1 cellular context compared by ENCODE assay signal in the genomic region with DNA sequence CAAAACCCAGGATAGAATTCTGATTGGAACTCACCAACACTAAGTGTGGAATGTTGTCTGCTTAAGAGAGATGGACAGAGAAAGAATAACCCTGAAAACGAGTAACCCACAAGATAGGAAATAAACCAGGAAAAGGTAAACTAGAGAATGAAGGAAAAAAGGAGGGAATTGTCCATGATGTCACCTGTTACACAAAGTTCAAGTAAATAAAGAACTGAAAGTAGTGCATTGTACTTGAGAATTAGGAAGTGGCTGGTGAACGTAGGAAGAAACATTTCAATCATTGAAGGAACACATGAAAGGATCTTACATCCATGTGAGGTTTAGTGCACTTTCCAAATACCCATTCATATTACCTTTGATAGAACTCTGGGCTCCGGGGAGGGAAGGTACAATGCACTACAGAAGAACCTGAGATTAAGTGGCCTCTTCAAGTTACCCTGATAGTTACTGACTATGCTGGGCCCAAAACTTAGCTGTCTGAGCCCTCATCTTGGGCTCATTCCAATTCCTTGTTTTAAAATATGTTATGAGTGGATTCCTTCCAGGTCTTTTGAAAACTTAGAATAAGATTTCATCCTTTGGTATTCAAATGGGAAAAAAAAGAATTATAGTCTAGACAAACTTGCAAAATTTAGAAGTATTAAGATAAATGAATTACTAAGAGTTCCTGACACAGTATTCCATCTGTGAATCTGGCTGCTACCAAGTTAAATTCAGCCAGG.
TF ChIP-seq lines count a peak whose summit lies in the region.

No MANE protein-coding gene starts in this region.

TF ChIP-seq in liver, 16 proteins besides CTCF, POLR2A, EP300 and RAD21:
- TF ChIP-seq JUND (IDR thresholded peaks at IDR 0.05): peak; percentile 28 to 44
- TF ChIP-seq, protein P1, sequence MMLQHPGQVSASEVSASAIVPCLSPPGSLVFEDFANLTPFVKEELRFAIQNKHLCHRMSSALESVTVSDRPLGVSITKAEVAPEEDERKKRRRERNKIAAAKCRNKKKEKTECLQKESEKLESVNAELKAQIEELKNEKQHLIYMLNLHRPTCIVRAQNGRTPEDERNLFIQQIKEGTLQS (IDR thresholded peaks at IDR 0.05): no peak
- TF ChIP-seq FOXA2 (IDR thresholded peaks at IDR 0.05): peak; percentile 82
- TF ChIP-seq TAF1 (conservative IDR thresholded peaks at IDR 0.05): no peak
- TF ChIP-seq, protein P2, sequence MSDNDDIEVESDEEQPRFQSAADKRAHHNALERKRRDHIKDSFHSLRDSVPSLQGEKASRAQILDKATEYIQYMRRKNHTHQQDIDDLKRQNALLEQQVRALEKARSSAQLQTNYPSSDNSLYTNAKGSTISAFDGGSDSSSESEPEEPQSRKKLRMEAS (IDR thresholded peaks at IDR 0.05): peak; percentile 46
- no peak for TF ChIP-seq FOXA1 (IDR thresholded peaks at IDR 0.05)
- TF ChIP-seq NR2F2 (IDR thresholded peaks at IDR 0.05): no peak
- TF ChIP-seq RXRA (IDR thresholded peaks at IDR 0.05): no peak
- no peak for TF ChIP-seq YY1 (IDR thresholded peaks at IDR 0.05)
- no peak for TF ChIP-seq HNF4G (IDR thresholded peaks at IDR 0.05)
- TF ChIP-seq, protein P3, sequence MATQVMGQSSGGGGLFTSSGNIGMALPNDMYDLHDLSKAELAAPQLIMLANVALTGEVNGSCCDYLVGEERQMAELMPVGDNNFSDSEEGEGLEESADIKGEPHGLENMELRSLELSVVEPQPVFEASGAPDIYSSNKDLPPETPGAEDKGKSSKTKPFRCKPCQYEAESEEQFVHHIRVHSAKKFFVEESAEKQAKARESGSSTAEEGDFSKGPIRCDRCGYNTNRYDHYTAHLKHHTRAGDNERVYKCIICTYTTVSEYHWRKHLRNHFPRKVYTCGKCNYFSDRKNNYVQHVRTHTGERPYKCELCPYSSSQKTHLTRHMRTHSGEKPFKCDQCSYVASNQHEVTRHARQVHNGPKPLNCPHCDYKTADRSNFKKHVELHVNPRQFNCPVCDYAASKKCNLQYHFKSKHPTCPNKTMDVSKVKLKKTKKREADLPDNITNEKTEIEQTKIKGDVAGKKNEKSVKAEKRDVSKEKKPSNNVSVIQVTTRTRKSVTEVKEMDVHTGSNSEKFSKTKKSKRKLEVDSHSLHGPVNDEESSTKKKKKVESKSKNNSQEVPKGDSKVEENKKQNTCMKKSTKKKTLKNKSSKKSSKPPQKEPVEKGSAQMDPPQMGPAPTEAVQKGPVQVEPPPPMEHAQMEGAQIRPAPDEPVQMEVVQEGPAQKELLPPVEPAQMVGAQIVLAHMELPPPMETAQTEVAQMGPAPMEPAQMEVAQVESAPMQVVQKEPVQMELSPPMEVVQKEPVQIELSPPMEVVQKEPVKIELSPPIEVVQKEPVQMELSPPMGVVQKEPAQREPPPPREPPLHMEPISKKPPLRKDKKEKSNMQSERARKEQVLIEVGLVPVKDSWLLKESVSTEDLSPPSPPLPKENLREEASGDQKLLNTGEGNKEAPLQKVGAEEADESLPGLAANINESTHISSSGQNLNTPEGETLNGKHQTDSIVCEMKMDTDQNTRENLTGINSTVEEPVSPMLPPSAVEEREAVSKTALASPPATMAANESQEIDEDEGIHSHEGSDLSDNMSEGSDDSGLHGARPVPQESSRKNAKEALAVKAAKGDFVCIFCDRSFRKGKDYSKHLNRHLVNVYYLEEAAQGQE (IDR thresholded peaks at IDR 0.05): no peak
- peak; percentile 6 to 25 for TF ChIP-seq HNF4A (conservative IDR thresholded peaks at IDR 0.05)
- TF ChIP-seq, protein P4, sequence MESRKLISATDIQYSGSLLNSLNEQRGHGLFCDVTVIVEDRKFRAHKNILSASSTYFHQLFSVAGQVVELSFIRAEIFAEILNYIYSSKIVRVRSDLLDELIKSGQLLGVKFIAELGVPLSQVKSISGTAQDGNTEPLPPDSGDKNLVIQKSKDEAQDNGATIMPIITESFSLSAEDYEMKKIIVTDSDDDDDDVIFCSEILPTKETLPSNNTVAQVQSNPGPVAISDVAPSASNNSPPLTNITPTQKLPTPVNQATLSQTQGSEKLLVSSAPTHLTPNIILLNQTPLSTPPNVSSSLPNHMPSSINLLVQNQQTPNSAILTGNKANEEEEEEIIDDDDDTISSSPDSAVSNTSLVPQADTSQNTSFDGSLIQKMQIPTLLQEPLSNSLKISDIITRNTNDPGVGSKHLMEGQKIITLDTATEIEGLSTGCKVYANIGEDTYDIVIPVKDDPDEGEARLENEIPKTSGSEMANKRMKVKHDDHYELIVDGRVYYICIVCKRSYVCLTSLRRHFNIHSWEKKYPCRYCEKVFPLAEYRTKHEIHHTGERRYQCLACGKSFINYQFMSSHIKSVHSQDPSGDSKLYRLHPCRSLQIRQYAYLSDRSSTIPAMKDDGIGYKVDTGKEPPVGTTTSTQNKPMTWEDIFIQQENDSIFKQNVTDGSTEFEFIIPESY (IDR thresholded peaks at IDR 0.05): peak; percentile 14
- no peak for TF ChIP-seq EGR1 (IDR thresholded peaks at IDR 0.05; ENCODE audit: low read depth in 2 of 2)
- no peak for TF ChIP-seq GABPA (IDR thresholded peaks at IDR 0.05 in 1 of 2, conservative IDR thresholded peaks at IDR 0.05 in 1 of 2)
- TF ChIP-seq SP1 (IDR thresholded peaks at IDR 0.05): peak; percentile 26
